Comparison of ENCODE assay signal across 8 cellular contexts in genomic region chr12:89544730-89545184, GRCh38. TPM values are rescaled to one million over a fixed set of nuclear protein-coding genes. Genes with fewer than 3 reads are reported as not detected.
DNase-seq lines count a peak whose midpoint lies in the region; TF ChIP-seq lines count a peak whose summit lies in the region.

No MANE protein-coding gene starts in this region.

- 44% methylated on average over 5 of the region's 5 CpGs for WGBS in suprapubic skin

- H3K9me3 ChIP-seq in suprapubic skin, result no peaks in the 10 kb centered on the region

- H3K27me3 Mint-ChIP-seq in brain, result peaks cover 3% of the 10 kb centered on the region
- H3K27me3 Mint-ChIP-seq in activated naive CD8-positive, alpha-beta T cell treated with anti-CD3 and anti-CD28 coated beads for 36 hours, result no peaks in the 10 kb centered on the region

- no peaks in the 10 kb centered on the region for H3K27me3 ChIP-seq in suprapubic skin

- peak overlapping the region in 3 of 5 experiments; percentile 3 to 31 (median 28) for H3K27ac Mint-ChIP-seq in brain
- H3K27ac Mint-ChIP-seq in activated naive CD8-positive, alpha-beta T cell treated with anti-CD3 and anti-CD28 coated beads for 36 hours, result no peak overlapping the region

- TF ChIP-seq EP300 in suprapubic skin (IDR thresholded peaks at IDR 0.05), result no peak

- H3K4me3 Mint-ChIP-seq in brain, result no peak overlapping the region
- no peak overlapping the region for H3K4me3 Mint-ChIP-seq in activated naive CD8-positive, alpha-beta T cell treated with anti-CD3 and anti-CD28 coated beads for 36 hours

- DNase-seq in COLO668 (lab: John Stamatoyannopoulos, UW; ENCODE audit: unreplicated experiment), result peak; percentile 67
- peak; percentile 22 for DNase-seq in NCI-H128 (lab: John Stamatoyannopoulos, UW; ENCODE audit: unreplicated experiment)
- peak; percentile 57 to 87 for DNase-seq in lung microvascular endothelial cell (ENCODE audit: low read depth in 2 of 2)
- no peak for DNase-seq in activated naive CD8-positive, alpha-beta T cell treated with anti-CD3 and anti-CD28 coated beads for 36 hours
- no peak for DNase-seq in pons (ENCODE audit: low spot score)
- no peak for DNase-seq in suprapubic skin (ENCODE audit: low spot score in 2 of 2)
- DNase-seq in activated CD4-positive, CD25-positive, alpha-beta regulatory T cell (lab: John Stamatoyannopoulos, UW), result no peak

- no peaks in the 10 kb centered on the region for H3K36me3 Mint-ChIP-seq in brain
- H3K36me3 Mint-ChIP-seq in activated naive CD8-positive, alpha-beta T cell treated with anti-CD3 and anti-CD28 coated beads for 36 hours, result no peaks in the 10 kb centered on the region

- no peak for TF ChIP-seq POLR2A in suprapubic skin (IDR thresholded peaks at IDR 0.05)

- peaks cover 37% of the 10 kb centered on the region for H3K4me1 Mint-ChIP-seq in brain
- H3K4me1 Mint-ChIP-seq in activated naive CD8-positive, alpha-beta T cell treated with anti-CD3 and anti-CD28 coated beads for 36 hours, result peaks cover 4% of the 10 kb centered on the region

- TF ChIP-seq CTCF in brain (conservative IDR thresholded peaks at IDR 0.05), result no peak
- TF ChIP-seq CTCF in suprapubic skin (IDR thresholded peaks at IDR 0.05), result no peak

- H3K9me3 Mint-ChIP-seq in brain, result no peaks in the 10 kb centered on the region
- H3K9me3 Mint-ChIP-seq in activated naive CD8-positive, alpha-beta T cell treated with anti-CD3 and anti-CD28 coated beads for 36 hours, result no peaks in the 10 kb centered on the region

- H3K4me3 ChIP-seq in suprapubic skin, result no peak overlapping the region

- no peak overlapping the region for H3K27ac ChIP-seq in suprapubic skin

- H3K4me1 ChIP-seq in suprapubic skin, result peaks cover 21% of the 10 kb centered on the region

- no peaks in the 10 kb centered on the region for H3K36me3 ChIP-seq in suprapubic skin

RNA-seq across cellular contexts. Expression of gene POC1B, which starts 18.9 kb away (rescaled TPM):
- 7.8 TPM for polyA plus RNA-seq in brain (ENCODE audit: insufficient read depth, low read depth, low replicate concordance)
- total RNA-seq in lung microvascular endothelial cell (13.1 and 14.6 TPM in 2 replicates), suprapubic skin (10 to 100 TPM; 11.3 to 28.2 (median 13.4) TPM)
- total RNA-seq in activated naive CD8-positive, alpha-beta T cell treated with anti-CD3 and anti-CD28 coated beads for 36 hours, result 10 to 100 TPM; 18.8 to 19.2 TPM

RNA-seq across cellular contexts. Expression of gene GALNT4, which starts 20.2 kb away (rescaled TPM):
- polyA plus RNA-seq in brain (ENCODE audit: insufficient read depth, low read depth, low replicate concordance), result 0.34 TPM
- total RNA-seq in lung microvascular endothelial cell (9.7 and 14.4 TPM in 2 replicates), suprapubic skin (1 to 10 TPM; 3.9 to 5.6 (median 4.9) TPM)
- total RNA-seq in activated naive CD8-positive, alpha-beta T cell treated with anti-CD3 and anti-CD28 coated beads for 36 hours, result 1 to 10 TPM; 5.4 to 5.7 TPM

Comparison
In these comparisons a context has a peak if more than half of its experiments do, and no peak if none do; other contexts are left out.
1. DNase-seq: peak in COLO668 (single experiment), NCI-H128 (single experiment) and lung microvascular endothelial cell (2 of 2); none in activated naive CD8-positive, alpha-beta T cell treated with anti-CD3 and anti-CD28 coated beads for 36 hours (single experiment), pons (single experiment), suprapubic skin (0 of 2) and activated CD4-positive, CD25-positive, alpha-beta regulatory T cell (0 of 4).